1 cellular context compared by ENCODE assay signal in the genomic region with DNA sequence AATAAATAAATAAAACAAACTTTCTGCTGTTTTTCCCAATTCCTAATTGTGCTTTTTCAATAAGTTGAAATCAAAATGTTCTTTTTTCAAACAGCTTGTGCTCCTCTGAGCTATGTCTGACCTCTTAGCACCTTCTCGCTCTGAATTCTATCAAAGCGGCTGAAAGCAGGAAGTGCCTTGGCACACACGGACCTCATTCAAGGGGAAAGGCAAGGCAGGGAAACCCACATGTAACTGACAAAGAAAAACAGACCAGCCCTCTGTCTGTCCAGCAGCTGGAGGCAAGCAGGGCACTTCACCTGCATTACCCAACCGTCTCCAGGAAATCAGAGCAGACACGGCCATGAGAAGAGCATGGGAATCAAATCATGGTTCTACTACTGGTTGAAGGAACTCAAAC.
TF ChIP-seq lines count a peak whose summit lies in the region.

No MANE protein-coding gene starts in this region.

TF ChIP-seq in HepG2, 621 proteins besides CTCF, POLR2A, EP300 and RAD21:
- peak; percentile 47 for TF ChIP-seq RBM22 (optimal IDR thresholded peaks at IDR 0.05; ENCODE audit: low read length)
- TF ChIP-seq ONECUT2 (CRISPR knock-in tag; IDR thresholded peaks at IDR 0.05), result no peak
TF ChIP-seq in HepG2: peak in this region for 1.
